ENCODE assay signal across 10 cellular contexts in genomic region chrX:111868726-111869638, GRCh38. TPM values are rescaled to one million over a fixed set of nuclear protein-coding genes. Genes with fewer than 3 reads are reported as not detected.
DNase-seq lines count a peak whose midpoint lies in the region; ATAC-seq and TF ChIP-seq lines count a peak whose summit lies in the region.
"Had no signal": no experiment of that assay in that cellular context is flagged by ENCODE, and none has a peak within 500 bp of the region (broad histone marks: within the 10 kb centered on the region; RNA-seq: fewer than 3 reads in every experiment).

No MANE protein-coding gene starts in this region.

- ATAC-seq in GM18520 (IDR thresholded peaks at IDR 0.05; ENCODE audit: unreplicated experiment): peak; percentile 34
- no peak for ATAC-seq in activated T-cell treated with anti-CD3 and anti-CD28 coated beads, Interleukin-2, amount 50 U/mL, for 72 hours (replicated peaks in 1 of 2)

- H3K9ac ChIP-seq in HUES64 (ENCODE audit: low read depth, low read length) (peak overlapping the region; percentile 22; the same call in 1 of the 2 replicates), liver (ENCODE audit: low read depth in 1 of 2, low read length in 2 of 2) (no peak overlapping the region)

- no peaks in the 10 kb centered on the region for H3K9me3 Mint-ChIP-seq in activated T-cell treated with anti-CD3 and anti-CD28 coated beads, Interleukin-2, amount 50 U/mL, for 72 hours
- H3K9me3 Mint-ChIP-seq: T-helper 1 cell treated with Interleukin-12 subunit alpha and Interleukin-12 subunit beta and Interleukin-4 antibody, amounts not matched to agents 30 μg/mL and 1 μg/mL, for 36 hours had no signal

- H3K36me3 ChIP-seq in HUES64 (ENCODE audit: insufficient read depth, low read length): no peaks in the 10 kb centered on the region
- H3K36me3 ChIP-seq in liver (ENCODE audit: control insufficient read depth in 4 of 4, insufficient read depth in 3 of 4, low read depth in 1 of 4, low read length in 3 of 4): no peaks in the 10 kb centered on the region
- no peaks in the 10 kb centered on the region for H3K36me3 ChIP-seq in transverse colon

- peaks cover 75% of the 10 kb centered on the region for H3K27me3 Mint-ChIP-seq in activated T-cell treated with anti-CD3 and anti-CD28 coated beads, Interleukin-2, amount 50 U/mL, for 72 hours (ENCODE audit: low read depth)

- no peak for TF ChIP-seq POLR2A in transverse colon (IDR thresholded peaks at IDR 0.05)

- H3K27ac Mint-ChIP-seq in activated T-cell treated with anti-CD3 and anti-CD28 coated beads, Interleukin-2, amount 50 U/mL, for 72 hours: no peak overlapping the region
- H3K27ac Mint-ChIP-seq: T-helper 1 cell treated with Interleukin-12 subunit alpha and Interleukin-12 subunit beta and Interleukin-4 antibody, amounts not matched to agents 30 μg/mL and 1 μg/mL, for 36 hours had no signal

- 57% methylated on average over 3 of the region's 5 CpGs for WGBS in HUES64
- WGBS in liver: 46% methylated on average over 5 of the region's 5 CpGs
- WGBS in transverse colon (ENCODE audit: low coverage in 1 of 2), 2 donors: 36% methylated on average over 5 of the region's 5 CpGs; no CpG with 5 or more reads in 1 of the 2 donors

- H3K4me3 ChIP-seq in HUES64 (ENCODE audit: low read length) (no peak overlapping the region), liver (ENCODE audit: low read depth in 1 of 3, low read length in 3 of 3) (no peak overlapping the region), transverse colon (no peak overlapping the region)

- TF ChIP-seq CTCF in liver (IDR thresholded peaks at IDR 0.05; ENCODE audit: low read depth, low read length, missing input control) (no peak), transverse colon (IDR thresholded peaks at IDR 0.05) (no peak)

- peaks cover 6% of the 10 kb centered on the region for H3K4me1 Mint-ChIP-seq in activated T-cell treated with anti-CD3 and anti-CD28 coated beads, Interleukin-2, amount 50 U/mL, for 72 hours (ENCODE audit: low read depth)

- no peaks in the 10 kb centered on the region for H3K36me3 Mint-ChIP-seq in activated T-cell treated with anti-CD3 and anti-CD28 coated beads, Interleukin-2, amount 50 U/mL, for 72 hours (ENCODE audit: insufficient read depth in 2 of 2)

- peak overlapping the region; percentile 63 for H3K27ac ChIP-seq in HUES64 (ENCODE audit: low read depth, low read length)
- H3K27ac ChIP-seq in liver (ENCODE audit: low read depth in 1 of 2, low read length in 2 of 2): no peak overlapping the region
- H3K27ac ChIP-seq in transverse colon: no peak overlapping the region

- no peaks in the 10 kb centered on the region for H3K9me3 ChIP-seq in HUES64 (ENCODE audit: insufficient read depth, low read depth, low read length)
- H3K9me3 ChIP-seq in liver (ENCODE audit: control insufficient read depth in 4 of 4, low read length in 3 of 4): no peaks in the 10 kb centered on the region
- H3K9me3 ChIP-seq in transverse colon: no peaks in the 10 kb centered on the region

- no peak for TF ChIP-seq EP300 in transverse colon (IDR thresholded peaks at IDR 0.05; ENCODE audit: low read depth)

- H3K27me3 ChIP-seq in HUES64 (ENCODE audit: insufficient read depth, low read length): no peaks in the 10 kb centered on the region
- H3K27me3 ChIP-seq in liver (ENCODE audit: control insufficient read depth in 4 of 4, insufficient read depth in 4 of 4, low read length in 3 of 4): no peaks in the 10 kb centered on the region
- no peaks in the 10 kb centered on the region for H3K27me3 ChIP-seq in transverse colon

- DNase-seq in H4 (ENCODE audit: low spot score): peak; percentile 31
- no peak for DNase-seq in NCI-H1694 treated with DMSO at 0.1 percent for 48 hours (lab: John Stamatoyannopoulos, UW)
- no peak for DNase-seq in transverse colon
- DNase-seq in occipital lobe (lab: John Stamatoyannopoulos, UW): no peak
- DNase-seq in activated T-cell treated with anti-CD3 and anti-CD28 coated beads, Interleukin-2, amount 50 U/mL, for 72 hours: no peak

- no peak overlapping the region for H3K4me3 Mint-ChIP-seq in activated T-cell treated with anti-CD3 and anti-CD28 coated beads, Interleukin-2, amount 50 U/mL, for 72 hours
- H3K4me3 Mint-ChIP-seq: T-helper 1 cell treated with Interleukin-12 subunit alpha and Interleukin-12 subunit beta and Interleukin-4 antibody, amounts not matched to agents 30 μg/mL and 1 μg/mL, for 36 hours had no signal

- no peak for TF ChIP-seq RAD21 in liver (IDR thresholded peaks at IDR 0.05)

- in situ Hi-C loops in transverse colon (cut with MboI; ENCODE audit: low pct_ligation_motif_present in 1 of 4, low pct_unique_long_range_greater_than_20kb in 1 of 4, low sequenced_read_pairs in 3 of 4): no loop called here

- intact Hi-C loops in transverse colon (cut with DNase I; ENCODE audit: low total_unique reads): no loop called here

- H3K4me1 ChIP-seq in HUES64 (ENCODE audit: insufficient read depth, low read length) (peaks cover 12% of the 10 kb centered on the region; the same call in 1 of the 2 replicates), liver (ENCODE audit: control insufficient read depth in 4 of 4, insufficient read depth in 4 of 4, low read length in 3 of 4) (peaks cover 0 to 6% (median 1%) of the 10 kb centered on the region in 4 donors), transverse colon (no peaks in the 10 kb centered on the region)

TF ChIP-seq in liver, 16 proteins besides CTCF, POLR2A, EP300 and RAD21:
- no peak for TF ChIP-seq JUND (IDR thresholded peaks at IDR 0.05)
- peak; percentile 14 for TF ChIP-seq YY1 (IDR thresholded peaks at IDR 0.05)

RNA-seq across cellular contexts. Expression of gene TRPC5OS, which starts 7.0 kb away (rescaled TPM):
- 0.04 and 0.33 TPM in 2 replicates for total RNA-seq in H4 (2014; rRNA removed; shearing (Covaris generic))
- polyA plus RNA-seq in HUES64 (2013, experiment 1 of 2): not detected
- polyA plus RNA-seq in HUES64 (2013, experiment 2 of 2): not detected
- total RNA-seq in liver (not detected), transverse colon (not detected), occipital lobe (under 0.01 TPM)
- under 1 TPM in 1 of 2 donors, not detected in 1; 0.02 TPM for polyA plus RNA-seq in liver
- total RNA-seq in activated T-cell treated with anti-CD3 and anti-CD28 coated beads, Interleukin-2, amount 50 U/mL, for 72 hours: not detected
- total RNA-seq: esophagus mucosa had no signal
